ENCODE assay signal across 8 cellular contexts in genomic region chr22:28800308-28801041, GRCh38. TPM values are rescaled to one million over a fixed set of nuclear protein-coding genes. Genes with fewer than 3 reads are reported as not detected.
DNase-seq lines count a peak whose midpoint lies in the region; ATAC-seq and TF ChIP-seq lines count a peak whose summit lies in the region.

TSS of gene XBP1 (minus strand) at chr22:28800569.

- H3K27ac ChIP-seq in ovary = peak within 1 kb of the TSS; percentile 96 to 99
- H3K27ac ChIP-seq in thymus (ENCODE audit: low read depth) = peak within 1 kb of the TSS; percentile 87

- peaks cover 35% of the 10 kb centered on the region for H3K4me1 Mint-ChIP-seq in HFFc6 (ENCODE audit: low read depth)

- no peaks in the 10 kb centered on the region for H3K36me3 ChIP-seq in ovary
- H3K36me3 ChIP-seq in thymus (ENCODE audit: control insufficient read depth, insufficient read depth) = peaks cover 9% of the 10 kb centered on the region

- 0% methylated on average over 56 to 78 of the region's 78 CpGs for WGBS in ovary, 3 donors
- under 1% methylated on average over 78 of the region's 78 CpGs for WGBS in thymus

- TF ChIP-seq POLR2A in NB4 (IDR thresholded peaks at IDR 0.05; ENCODE audit: extremely low read depth, insufficient read length) = peak; percentile 89
- peak; percentile 100 for TF ChIP-seq POLR2A in ovary (IDR thresholded peaks at IDR 0.05)

- no peaks in the 10 kb centered on the region for H3K9me3 Mint-ChIP-seq in HFFc6

- TF ChIP-seq EP300 in ovary (IDR thresholded peaks at IDR 0.05) = no peak

- peak; percentile 88 for DNase-seq in HFFc6
- peak; percentile 95 for DNase-seq in NB4 (ENCODE audit: low read depth)
- peak; percentile 23 to 57 for DNase-seq in SW 1271 (lab: John Stamatoyannopoulos, UW)
- DNase-seq in activated naive CD8-positive, alpha-beta T cell treated with anti-CD3 and anti-CD28 coated beads, Interleukin-2, amount 50 U/mL, for 16 hours (ENCODE audit: low read depth, low spot score) = peak; percentile 72
- DNase-seq in Right ventricle myocardium inferior (ENCODE audit: missing footprints) = peak; percentile 98
- DNase-seq in ovary = peak; percentile 94 to 97 (median 95)

- H3K4me1 ChIP-seq in ovary (ENCODE audit: insufficient read depth) (peaks cover 7% of the 10 kb centered on the region), thymus (ENCODE audit: control insufficient read depth, insufficient read depth, low read length) (peaks cover 18% of the 10 kb centered on the region)

- peak within 1 kb of the TSS; percentile 98 for H3K4me3 ChIP-seq in GM08714 (ENCODE audit: low read length)
- peak within 1 kb of the TSS; percentile 100 for H3K4me3 ChIP-seq in NB4 (ENCODE audit: low read depth, low read length)
- peak within 1 kb of the TSS; percentile 98 for H3K4me3 ChIP-seq in ovary
- H3K4me3 ChIP-seq in thymus (ENCODE audit: low read length) = peak within 1 kb of the TSS; percentile 68

- H3K36me3 Mint-ChIP-seq in HFFc6 (ENCODE audit: low read depth) = peaks cover 42% of the 10 kb centered on the region

- H3K27me3 ChIP-seq in ovary (no peaks in the 10 kb centered on the region), thymus (ENCODE audit: control insufficient read depth, insufficient read depth) (no peaks in the 10 kb centered on the region)

- H3K9me3 ChIP-seq in ovary (no peaks in the 10 kb centered on the region), thymus (ENCODE audit: control insufficient read depth) (no peaks in the 10 kb centered on the region)

- H3K4me3 Mint-ChIP-seq in HFFc6 = peak within 1 kb of the TSS; percentile 94

- peak within 1 kb of the TSS; percentile 99 for H3K27ac Mint-ChIP-seq in HFFc6

- ATAC-seq in Right ventricle myocardium inferior = peak; percentile 98

- peaks cover 8% of the 10 kb centered on the region for H3K27me3 Mint-ChIP-seq in HFFc6 (ENCODE audit: insufficient read depth)

- no peak for TF ChIP-seq CTCF in HFFc6 (IDR thresholded peaks at IDR 0.05)
- TF ChIP-seq CTCF in NB4 (IDR thresholded peaks at IDR 0.05; ENCODE audit: low read depth, low read length) = no peak
- TF ChIP-seq CTCF in ovary (IDR thresholded peaks at IDR 0.05) = peak in 2 of 3 donors; percentile 13 to 24

- intact Hi-C loops in Right ventricle myocardium inferior (cut with DNase I) (no loop called here), ovary (cut with DNase I) (no loop called here)

RNA-seq across cellular contexts. Expression of gene XBP1, which starts in this region (rescaled TPM):
- 100 to 1,000 TPM; 106 to 115 (median 111) TPM for total RNA-seq in HFFc6 (2021; fragmentation: NEBNext Ultra II Directional; extraction: Animal tissue kit (Norgen Biotek cat#: 25700))
- 71.8 TPM for total RNA-seq in Right ventricle myocardium inferior
- total RNA-seq in ovary = 100 to 1,000 TPM; 115 to 229 (median 138) TPM
- polyA plus RNA-seq in ovary = 100 to 1,000 TPM in 1 of 2 donors, 10 to 100 TPM in 1; 53.1 to 154 TPM
- polyA plus RNA-seq in thymus = 113 TPM

Comparison
In these comparisons a context has a peak if more than half of its experiments do, and no peak if none do; other contexts are left out.
1. Peak in every context shown above with its lines: DNase-seq, ATAC-seq, H3K4me3 ChIP-seq and H3K27ac ChIP-seq.
2. DNase-seq: peak in every context shown above with its lines; median percentile 98 in Right ventricle myocardium inferior; 95 in NB4; 95 in ovary; 88 in HFFc6; 72 in activated naive CD8-positive, alpha-beta T cell treated with anti-CD3 and anti-CD28 coated beads, Interleukin-2, amount 50 U/mL, for 16 hours; 40 in SW 1271.
3. CTCF ChIP-seq: peak in ovary (2 of 3); none in HFFc6 (single experiment) and NB4 (single experiment).